ENCODE assay signal across 1 cellular context in the genomic region with DNA sequence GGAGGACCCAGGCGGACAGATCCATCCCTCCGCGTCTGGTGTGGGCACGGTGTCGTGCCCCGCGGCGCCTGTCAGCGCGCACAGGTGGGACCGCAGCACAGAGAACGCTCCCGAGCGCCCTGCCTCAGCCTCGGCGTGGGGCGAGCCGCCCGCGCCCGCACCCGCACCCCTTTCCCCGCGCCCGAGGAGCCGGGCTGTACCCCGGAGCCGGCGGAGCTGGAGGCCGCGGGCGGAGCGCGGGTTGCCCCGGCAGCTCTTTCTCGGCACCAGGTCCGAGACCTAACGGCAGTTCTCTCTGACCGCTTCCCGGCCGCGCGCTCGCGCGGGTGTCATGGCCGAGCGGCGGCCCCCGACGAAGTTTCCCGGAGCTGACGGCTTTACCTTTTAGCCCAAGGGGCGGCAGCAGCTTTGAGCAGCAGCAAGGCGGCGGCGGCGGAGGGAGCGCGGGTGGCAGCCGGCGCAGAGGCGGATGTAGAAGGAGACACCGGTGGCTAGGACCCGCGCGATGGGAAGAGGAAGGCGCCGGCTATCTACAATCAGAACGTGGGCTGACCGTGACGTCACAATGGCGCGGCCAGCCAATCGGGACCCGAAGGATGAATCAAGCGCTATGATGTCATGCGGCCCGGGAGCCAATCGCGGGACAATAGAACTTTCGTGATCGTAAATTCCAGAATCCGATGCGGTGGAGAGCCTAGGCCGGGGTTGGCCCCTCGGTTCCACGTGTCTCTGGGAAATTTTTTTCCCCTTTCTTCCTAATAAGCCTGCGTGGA.
A peak's percentile ranks its signal among the peaks of the same experiment; 100 is the strongest.
TF ChIP-seq lines count a peak whose summit lies in the region.

A gene with protein sequence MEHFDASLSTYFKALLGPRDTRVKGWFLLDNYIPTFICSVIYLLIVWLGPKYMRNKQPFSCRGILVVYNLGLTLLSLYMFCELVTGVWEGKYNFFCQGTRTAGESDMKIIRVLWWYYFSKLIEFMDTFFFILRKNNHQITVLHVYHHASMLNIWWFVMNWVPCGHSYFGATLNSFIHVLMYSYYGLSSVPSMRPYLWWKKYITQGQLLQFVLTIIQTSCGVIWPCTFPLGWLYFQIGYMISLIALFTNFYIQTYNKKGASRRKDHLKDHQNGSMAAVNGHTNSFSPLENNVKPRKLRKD (minus strand): TSS at position 515 of the 773 bp plus-strand sequence. CDS start 53,251 bp downstream, outside the sequence.

TF ChIP-seq in HepG2, 621 proteins besides CTCF, POLR2A, EP300 and RAD21 (continued from another document and continues in another):
- TF ChIP-seq, protein P1, sequence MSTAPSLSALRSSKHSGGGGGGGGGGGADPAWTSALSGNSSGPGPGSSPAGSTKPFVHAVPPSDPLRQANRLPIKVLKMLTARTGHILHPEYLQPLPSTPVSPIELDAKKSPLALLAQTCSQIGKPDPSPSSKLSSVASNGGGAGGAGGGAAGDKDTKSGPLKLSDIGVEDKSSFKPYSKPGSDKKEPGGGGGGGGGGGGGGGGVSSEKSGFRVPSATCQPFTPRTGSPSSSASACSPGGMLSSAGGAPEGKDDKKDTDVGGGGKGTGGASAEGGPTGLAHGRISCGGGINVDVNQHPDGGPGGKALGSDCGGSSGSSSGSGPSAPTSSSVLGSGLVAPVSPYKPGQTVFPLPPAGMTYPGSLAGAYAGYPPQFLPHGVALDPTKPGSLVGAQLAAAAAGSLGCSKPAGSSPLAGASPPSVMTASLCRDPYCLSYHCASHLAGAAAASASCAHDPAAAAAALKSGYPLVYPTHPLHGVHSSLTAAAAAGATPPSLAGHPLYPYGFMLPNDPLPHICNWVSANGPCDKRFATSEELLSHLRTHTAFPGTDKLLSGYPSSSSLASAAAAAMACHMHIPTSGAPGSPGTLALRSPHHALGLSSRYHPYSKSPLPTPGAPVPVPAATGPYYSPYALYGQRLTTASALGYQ (CRISPR knock-in tag; IDR thresholded peaks at IDR 0.05): 0 out of 2 replicates have a peak, but pooled peaks have one; percentile 66
- no peak for TF ChIP-seq HMGA1 (CRISPR knock-in tag; conservative IDR thresholded peaks at IDR 0.05)
- no peak for TF ChIP-seq KDM6A (CRISPR knock-in tag; IDR thresholded peaks at IDR 0.05; ENCODE audit: low read depth)
- TF ChIP-seq, protein P2, sequence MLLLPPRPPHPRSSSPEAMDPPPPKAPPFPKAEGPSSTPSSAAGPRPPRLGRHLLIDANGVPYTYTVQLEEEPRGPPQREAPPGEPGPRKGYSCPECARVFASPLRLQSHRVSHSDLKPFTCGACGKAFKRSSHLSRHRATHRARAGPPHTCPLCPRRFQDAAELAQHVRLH (CRISPR knock-in tag; IDR thresholded peaks at IDR 0.05; ENCODE audit: borderline replicate concordance, low read depth): no peak
- 0 out of 2 replicates have a peak, but pooled peaks have one; percentile 48 for TF ChIP-seq WIZ (CRISPR knock-in tag; IDR thresholded peaks at IDR 0.05)
- peak; percentile 73 for TF ChIP-seq ATF7-NPFF (CRISPR knock-in tag; IDR thresholded peaks at IDR 0.05; ENCODE audit: low read depth)
- no peak for TF ChIP-seq SYNCRIP (IDR thresholded peaks at IDR 0.05; ENCODE audit: insufficient read depth, low read depth, low read length)
- no peak for TF ChIP-seq NR2C2 (CRISPR knock-in tag; IDR thresholded peaks at IDR 0.05; ENCODE audit: borderline replicate concordance)
- TF ChIP-seq, protein P3, sequence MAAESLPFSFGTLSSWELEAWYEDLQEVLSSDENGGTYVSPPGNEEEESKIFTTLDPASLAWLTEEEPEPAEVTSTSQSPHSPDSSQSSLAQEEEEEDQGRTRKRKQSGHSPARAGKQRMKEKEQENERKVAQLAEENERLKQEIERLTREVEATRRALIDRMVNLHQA (CRISPR knock-in tag; IDR thresholded peaks at IDR 0.05): no peak
- TF ChIP-seq ZNF235 (CRISPR knock-in tag; IDR thresholded peaks at IDR 0.05; ENCODE audit: borderline replicate concordance): peak; percentile 32; the same call in 1 of the 2 replicates
- peak; percentile 92 for TF ChIP-seq ASH2L (IDR thresholded peaks at IDR 0.05; ENCODE audit: insufficient read length, low read depth, low read length)
- TF ChIP-seq, protein P4, sequence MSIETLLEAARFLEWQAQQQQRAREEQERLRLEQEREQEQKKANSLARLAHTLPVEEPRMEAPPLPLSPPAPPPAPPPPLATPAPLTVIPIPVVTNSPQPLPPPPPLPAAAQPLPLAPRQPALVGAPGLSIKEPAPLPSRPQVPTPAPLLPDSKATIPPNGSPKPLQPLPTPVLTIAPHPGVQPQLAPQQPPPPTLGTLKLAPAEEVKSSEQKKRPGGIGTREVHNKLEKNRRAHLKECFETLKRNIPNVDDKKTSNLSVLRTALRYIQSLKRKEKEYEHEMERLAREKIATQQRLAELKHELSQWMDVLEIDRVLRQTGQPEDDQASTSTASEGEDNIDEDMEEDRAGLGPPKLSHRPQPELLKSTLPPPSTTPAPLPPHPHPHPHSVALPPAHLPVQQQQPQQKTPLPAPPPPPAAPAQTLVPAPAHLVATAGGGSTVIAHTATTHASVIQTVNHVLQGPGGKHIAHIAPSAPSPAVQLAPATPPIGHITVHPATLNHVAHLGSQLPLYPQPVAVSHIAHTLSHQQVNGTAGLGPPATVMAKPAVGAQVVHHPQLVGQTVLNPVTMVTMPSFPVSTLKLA (IDR thresholded peaks at IDR 0.05): no peak
- peak; percentile 78 for TF ChIP-seq RBFOX2 (IDR thresholded peaks at IDR 0.05; ENCODE audit: low read depth, low read length)
- TF ChIP-seq KMT2B (CRISPR knock-in tag; IDR thresholded peaks at IDR 0.05): peak; percentile 55; the same call in 1 of the 2 replicates
- TF ChIP-seq ZNF749 (CRISPR knock-in tag; IDR thresholded peaks at IDR 0.05; ENCODE audit: borderline replicate concordance): no peak
- no peak; the same call in 1 of the 2 replicates for TF ChIP-seq ZFY (CRISPR knock-in tag; IDR thresholded peaks at IDR 0.05)
- TF ChIP-seq ZNF879 (CRISPR knock-in tag; IDR thresholded peaks at IDR 0.05): no peak
- no peak for TF ChIP-seq ZNF10 (CRISPR knock-in tag; IDR thresholded peaks at IDR 0.05; ENCODE audit: borderline replicate concordance, low read depth)
- TF ChIP-seq, protein P5, sequence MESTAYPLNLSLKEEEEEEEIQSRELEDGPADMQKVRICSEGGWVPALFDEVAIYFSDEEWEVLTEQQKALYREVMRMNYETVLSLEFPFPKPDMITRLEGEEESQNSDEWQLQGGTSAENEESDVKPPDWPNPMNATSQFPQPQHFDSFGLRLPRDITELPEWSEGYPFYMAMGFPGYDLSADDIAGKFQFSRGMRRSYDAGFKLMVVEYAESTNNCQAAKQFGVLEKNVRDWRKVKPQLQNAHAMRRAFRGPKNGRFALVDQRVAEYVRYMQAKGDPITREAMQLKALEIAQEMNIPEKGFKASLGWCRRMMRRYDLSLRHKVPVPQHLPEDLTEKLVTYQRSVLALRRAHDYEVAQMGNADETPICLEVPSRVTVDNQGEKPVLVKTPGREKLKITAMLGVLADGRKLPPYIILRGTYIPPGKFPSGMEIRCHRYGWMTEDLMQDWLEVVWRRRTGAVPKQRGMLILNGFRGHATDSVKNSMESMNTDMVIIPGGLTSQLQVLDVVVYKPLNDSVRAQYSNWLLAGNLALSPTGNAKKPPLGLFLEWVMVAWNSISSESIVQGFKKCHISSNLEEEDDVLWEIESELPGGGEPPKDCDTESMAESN (CRISPR knock-in tag; conservative IDR thresholded peaks at IDR 0.05): peak; percentile 54; the same call in 1 of the 2 replicates
- TF ChIP-seq, protein P6, sequence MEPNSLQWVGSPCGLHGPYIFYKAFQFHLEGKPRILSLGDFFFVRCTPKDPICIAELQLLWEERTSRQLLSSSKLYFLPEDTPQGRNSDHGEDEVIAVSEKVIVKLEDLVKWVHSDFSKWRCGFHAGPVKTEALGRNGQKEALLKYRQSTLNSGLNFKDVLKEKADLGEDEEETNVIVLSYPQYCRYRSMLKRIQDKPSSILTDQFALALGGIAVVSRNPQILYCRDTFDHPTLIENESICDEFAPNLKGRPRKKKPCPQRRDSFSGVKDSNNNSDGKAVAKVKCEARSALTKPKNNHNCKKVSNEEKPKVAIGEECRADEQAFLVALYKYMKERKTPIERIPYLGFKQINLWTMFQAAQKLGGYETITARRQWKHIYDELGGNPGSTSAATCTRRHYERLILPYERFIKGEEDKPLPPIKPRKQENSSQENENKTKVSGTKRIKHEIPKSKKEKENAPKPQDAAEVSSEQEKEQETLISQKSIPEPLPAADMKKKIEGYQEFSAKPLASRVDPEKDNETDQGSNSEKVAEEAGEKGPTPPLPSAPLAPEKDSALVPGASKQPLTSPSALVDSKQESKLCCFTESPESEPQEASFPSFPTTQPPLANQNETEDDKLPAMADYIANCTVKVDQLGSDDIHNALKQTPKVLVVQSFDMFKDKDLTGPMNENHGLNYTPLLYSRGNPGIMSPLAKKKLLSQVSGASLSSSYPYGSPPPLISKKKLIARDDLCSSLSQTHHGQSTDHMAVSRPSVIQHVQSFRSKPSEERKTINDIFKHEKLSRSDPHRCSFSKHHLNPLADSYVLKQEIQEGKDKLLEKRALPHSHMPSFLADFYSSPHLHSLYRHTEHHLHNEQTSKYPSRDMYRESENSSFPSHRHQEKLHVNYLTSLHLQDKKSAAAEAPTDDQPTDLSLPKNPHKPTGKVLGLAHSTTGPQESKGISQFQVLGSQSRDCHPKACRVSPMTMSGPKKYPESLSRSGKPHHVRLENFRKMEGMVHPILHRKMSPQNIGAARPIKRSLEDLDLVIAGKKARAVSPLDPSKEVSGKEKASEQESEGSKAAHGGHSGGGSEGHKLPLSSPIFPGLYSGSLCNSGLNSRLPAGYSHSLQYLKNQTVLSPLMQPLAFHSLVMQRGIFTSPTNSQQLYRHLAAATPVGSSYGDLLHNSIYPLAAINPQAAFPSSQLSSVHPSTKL (CRISPR knock-in tag; IDR thresholded peaks at IDR 0.05): peak; percentile 61
- TF ChIP-seq, protein P7, sequence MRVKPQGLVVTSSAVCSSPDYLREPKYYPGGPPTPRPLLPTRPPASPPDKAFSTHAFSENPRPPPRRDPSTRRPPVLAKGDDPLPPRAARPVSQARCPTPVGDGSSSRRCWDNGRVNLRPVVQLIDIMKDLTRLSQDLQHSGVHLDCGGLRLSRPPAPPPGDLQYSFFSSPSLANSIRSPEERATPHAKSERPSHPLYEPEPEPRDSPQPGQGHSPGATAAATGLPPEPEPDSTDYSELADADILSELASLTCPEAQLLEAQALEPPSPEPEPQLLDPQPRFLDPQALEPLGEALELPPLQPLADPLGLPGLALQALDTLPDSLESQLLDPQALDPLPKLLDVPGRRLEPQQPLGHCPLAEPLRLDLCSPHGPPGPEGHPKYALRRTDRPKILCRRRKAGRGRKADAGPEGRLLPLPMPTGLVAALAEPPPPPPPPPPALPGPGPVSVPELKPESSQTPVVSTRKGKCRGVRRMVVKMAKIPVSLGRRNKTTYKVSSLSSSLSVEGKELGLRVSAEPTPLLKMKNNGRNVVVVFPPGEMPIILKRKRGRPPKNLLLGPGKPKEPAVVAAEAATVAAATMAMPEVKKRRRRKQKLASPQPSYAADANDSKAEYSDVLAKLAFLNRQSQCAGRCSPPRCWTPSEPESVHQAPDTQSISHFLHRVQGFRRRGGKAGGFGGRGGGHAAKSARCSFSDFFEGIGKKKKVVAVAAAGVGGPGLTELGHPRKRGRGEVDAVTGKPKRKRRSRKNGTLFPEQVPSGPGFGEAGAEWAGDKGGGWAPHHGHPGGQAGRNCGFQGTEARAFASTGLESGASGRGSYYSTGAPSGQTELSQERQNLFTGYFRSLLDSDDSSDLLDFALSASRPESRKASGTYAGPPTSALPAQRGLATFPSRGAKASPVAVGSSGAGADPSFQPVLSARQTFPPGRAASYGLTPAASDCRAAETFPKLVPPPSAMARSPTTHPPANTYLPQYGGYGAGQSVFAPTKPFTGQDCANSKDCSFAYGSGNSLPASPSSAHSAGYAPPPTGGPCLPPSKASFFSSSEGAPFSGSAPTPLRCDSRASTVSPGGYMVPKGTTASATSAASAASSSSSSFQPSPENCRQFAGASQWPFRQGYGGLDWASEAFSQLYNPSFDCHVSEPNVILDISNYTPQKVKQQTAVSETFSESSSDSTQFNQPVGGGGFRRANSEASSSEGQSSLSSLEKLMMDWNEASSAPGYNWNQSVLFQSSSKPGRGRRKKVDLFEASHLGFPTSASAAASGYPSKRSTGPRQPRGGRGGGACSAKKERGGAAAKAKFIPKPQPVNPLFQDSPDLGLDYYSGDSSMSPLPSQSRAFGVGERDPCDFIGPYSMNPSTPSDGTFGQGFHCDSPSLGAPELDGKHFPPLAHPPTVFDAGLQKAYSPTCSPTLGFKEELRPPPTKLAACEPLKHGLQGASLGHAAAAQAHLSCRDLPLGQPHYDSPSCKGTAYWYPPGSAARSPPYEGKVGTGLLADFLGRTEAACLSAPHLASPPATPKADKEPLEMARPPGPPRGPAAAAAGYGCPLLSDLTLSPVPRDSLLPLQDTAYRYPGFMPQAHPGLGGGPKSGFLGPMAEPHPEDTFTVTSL (CRISPR knock-in tag; IDR thresholded peaks at IDR 0.05; ENCODE audit: borderline replicate concordance): peak; percentile 84
- TF ChIP-seq, protein P8, sequence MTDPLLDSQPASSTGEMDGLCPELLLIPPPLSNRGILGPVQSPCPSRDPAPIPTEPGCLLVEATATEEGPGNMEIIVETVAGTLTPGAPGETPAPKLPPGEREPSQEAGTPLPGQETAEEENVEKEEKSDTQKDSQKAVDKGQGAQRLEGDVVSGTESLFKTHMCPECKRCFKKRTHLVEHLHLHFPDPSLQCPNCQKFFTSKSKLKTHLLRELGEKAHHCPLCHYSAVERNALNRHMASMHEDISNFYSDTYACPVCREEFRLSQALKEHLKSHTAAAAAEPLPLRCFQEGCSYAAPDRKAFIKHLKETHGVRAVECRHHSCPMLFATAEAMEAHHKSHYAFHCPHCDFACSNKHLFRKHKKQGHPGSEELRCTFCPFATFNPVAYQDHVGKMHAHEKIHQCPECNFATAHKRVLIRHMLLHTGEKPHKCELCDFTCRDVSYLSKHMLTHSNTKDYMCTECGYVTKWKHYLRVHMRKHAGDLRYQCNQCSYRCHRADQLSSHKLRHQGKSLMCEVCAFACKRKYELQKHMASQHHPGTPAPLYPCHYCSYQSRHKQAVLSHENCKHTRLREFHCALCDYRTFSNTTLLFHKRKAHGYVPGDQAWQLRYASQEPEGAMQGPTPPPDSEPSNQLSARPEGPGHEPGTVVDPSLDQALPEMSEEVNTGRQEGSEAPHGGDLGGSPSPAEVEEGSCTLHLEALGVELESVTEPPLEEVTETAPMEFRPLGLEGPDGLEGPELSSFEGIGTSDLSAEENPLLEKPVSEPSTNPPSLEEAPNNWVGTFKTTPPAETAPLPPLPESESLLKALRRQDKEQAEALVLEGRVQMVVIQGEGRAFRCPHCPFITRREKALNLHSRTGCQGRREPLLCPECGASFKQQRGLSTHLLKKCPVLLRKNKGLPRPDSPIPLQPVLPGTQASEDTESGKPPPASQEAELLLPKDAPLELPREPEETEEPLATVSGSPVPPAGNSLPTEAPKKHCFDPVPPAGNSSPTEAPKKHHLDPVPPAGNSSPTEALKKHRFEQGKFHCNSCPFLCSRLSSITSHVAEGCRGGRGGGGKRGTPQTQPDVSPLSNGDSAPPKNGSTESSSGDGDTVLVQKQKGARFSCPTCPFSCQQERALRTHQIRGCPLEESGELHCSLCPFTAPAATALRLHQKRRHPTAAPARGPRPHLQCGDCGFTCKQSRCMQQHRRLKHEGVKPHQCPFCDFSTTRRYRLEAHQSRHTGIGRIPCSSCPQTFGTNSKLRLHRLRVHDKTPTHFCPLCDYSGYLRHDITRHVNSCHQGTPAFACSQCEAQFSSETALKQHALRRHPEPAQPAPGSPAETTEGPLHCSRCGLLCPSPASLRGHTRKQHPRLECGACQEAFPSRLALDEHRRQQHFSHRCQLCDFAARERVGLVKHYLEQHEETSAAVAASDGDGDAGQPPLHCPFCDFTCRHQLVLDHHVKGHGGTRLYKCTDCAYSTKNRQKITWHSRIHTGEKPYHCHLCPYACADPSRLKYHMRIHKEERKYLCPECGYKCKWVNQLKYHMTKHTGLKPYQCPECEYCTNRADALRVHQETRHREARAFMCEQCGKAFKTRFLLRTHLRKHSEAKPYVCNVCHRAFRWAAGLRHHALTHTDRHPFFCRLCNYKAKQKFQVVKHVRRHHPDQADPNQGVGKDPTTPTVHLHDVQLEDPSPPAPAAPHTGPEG (CRISPR knock-in tag; IDR thresholded peaks at IDR 0.05): peak; percentile 79
- TF ChIP-seq NKX3-1 (CRISPR knock-in tag; IDR thresholded peaks at IDR 0.05): peak; percentile 95
- TF ChIP-seq RFX5 (IDR thresholded peaks at IDR 0.05; ENCODE audit: low read depth, low read length): peak; percentile 80
- TF ChIP-seq MED13 (CRISPR knock-in tag; IDR thresholded peaks at IDR 0.05): no peak
- TF ChIP-seq ATM (IDR thresholded peaks at IDR 0.05; ENCODE audit: borderline replicate concordance): no peak
- TF ChIP-seq MEF2D (CRISPR knock-in tag; IDR thresholded peaks at IDR 0.05): no peak; the same call in 1 of the 2 replicates
